Comparison of ENCODE assay signal across 17 cellular contexts in the genomic region with DNA sequence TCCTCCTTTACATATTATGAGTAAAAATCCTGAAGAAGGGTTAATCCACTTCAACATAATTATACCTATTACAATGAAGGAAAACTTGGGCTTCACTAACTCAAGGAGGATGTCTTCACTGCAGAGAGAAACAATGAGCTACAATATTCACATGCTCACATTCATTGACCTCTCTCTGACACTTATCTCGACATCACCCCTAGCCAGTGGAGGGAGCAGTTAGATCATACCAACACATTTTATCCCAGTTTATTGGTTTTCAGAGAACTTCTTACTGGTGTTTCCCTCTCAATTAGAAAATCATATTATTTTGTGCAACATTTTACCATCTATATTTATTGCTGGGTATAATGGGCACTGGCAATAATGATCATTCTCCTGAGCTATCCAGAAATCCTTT.
DNase-seq lines count a peak whose midpoint lies in the region; ATAC-seq, FAIRE-seq and TF ChIP-seq lines count a peak whose summit lies in the region.
"Had no signal": no experiment of that assay in that cellular context is flagged by ENCODE, and none has a peak within 500 bp of the region (broad histone marks: within the 10 kb centered on the region; RNA-seq: fewer than 3 reads in every experiment).

No MANE protein-coding gene starts in this region.

- H3K4me2 ChIP-seq in neural progenitor cell = no peak overlapping the region

- peak; percentile 41; the same call in 1 of the 2 replicates for ATAC-seq in WTC11
- ATAC-seq: activated CD8-positive, alpha-beta T cell treated with anti-CD3 and anti-CD28 coated beads, Interleukin-2, amount 10 ng/mL, durations not matched to agents 7 days and 5 days had no signal

- H3K4me3 ChIP-seq in neural progenitor cell (no peak overlapping the region), WERI-Rb-1 (ENCODE audit: low read depth, low read length) (no peak overlapping the region)
- H3K4me3 ChIP-seq in CD8-positive, alpha-beta memory T cell (ENCODE audit: low read length) = no peak overlapping the region
- H3K4me3 ChIP-seq: adrenal gland had no signal

- H3K4me1 Mint-ChIP-seq in HFFc6 (ENCODE audit: low read depth) (no peaks in the 10 kb centered on the region), WTC11 (no peaks in the 10 kb centered on the region), neural progenitor cell (no peaks in the 10 kb centered on the region)
- no peaks in the 10 kb centered on the region for H3K4me1 Mint-ChIP-seq in CD8-positive, alpha-beta memory T cell
- H3K4me1 Mint-ChIP-seq: memory B cell, nephron had no signal

- POLR2A ChIA-PET in WTC11 (lab: Charles Lee) = no interaction called here
- POLR2A ChIA-PET in CD8-positive, alpha-beta memory T cell (lab: Charles Lee) = no interaction called here

- H3K4me1 ChIP-seq in neural progenitor cell = no peaks in the 10 kb centered on the region
- no peaks in the 10 kb centered on the region for H3K4me1 ChIP-seq in CD8-positive, alpha-beta memory T cell (ENCODE audit: insufficient read depth, low read length)
- H3K4me1 ChIP-seq: adrenal gland, Caco-2 had no signal

- no peak overlapping the region for H3K27ac Mint-ChIP-seq in HFFc6
- H3K27ac Mint-ChIP-seq in WTC11 = no peak overlapping the region
- H3K27ac Mint-ChIP-seq in neural progenitor cell = no peak overlapping the region
- no peak overlapping the region for H3K27ac Mint-ChIP-seq in CD8-positive, alpha-beta memory T cell
- H3K27ac Mint-ChIP-seq: activated CD8-positive, alpha-beta T cell treated with anti-CD3 and anti-CD28 coated beads, Interleukin-2, amount 10 ng/mL, durations not matched to agents 7 days and 5 days; activated T-helper 2 cell treated with anti-CD3 and anti-CD28 coated beads, Interferon-gamma antibody, Interleukin-2, Interleukin-4, amounts not matched to agents 10 μg/mL and 5 μg/mL and 100 μg/mL, durations not matched to agents 14 hours and 24 hours and 36 hours; memory B cell; nephron had no signal

- no peak overlapping the region for H3K9ac ChIP-seq in neural progenitor cell

- H3K36me3 ChIP-seq in neural progenitor cell = no peaks in the 10 kb centered on the region
- no peaks in the 10 kb centered on the region for H3K36me3 ChIP-seq in CD8-positive, alpha-beta memory T cell (ENCODE audit: insufficient read depth, low read length)
- no peaks in the 10 kb centered on the region for H3K36me3 ChIP-seq in WERI-Rb-1
- H3K36me3 ChIP-seq: adrenal gland had no signal

- H3K27me3 ChIP-seq in neural progenitor cell = no peaks in the 10 kb centered on the region
- H3K27me3 ChIP-seq in CD8-positive, alpha-beta memory T cell (ENCODE audit: insufficient read depth, low read length, poor library complexity, severe bottlenecking) = no peaks in the 10 kb centered on the region
- H3K27me3 ChIP-seq in WERI-Rb-1 (ENCODE audit: insufficient read depth, low read depth, severe bottlenecking) = no peaks in the 10 kb centered on the region
- H3K27me3 ChIP-seq: adrenal gland had no signal

- H3K27me3 Mint-ChIP-seq in HFFc6 (ENCODE audit: insufficient read depth) (no peaks in the 10 kb centered on the region), WTC11 (ENCODE audit: low read depth) (no peaks in the 10 kb centered on the region), neural progenitor cell (ENCODE audit: insufficient read depth, low read depth) (no peaks in the 10 kb centered on the region)
- no peaks in the 10 kb centered on the region for H3K27me3 Mint-ChIP-seq in CD8-positive, alpha-beta memory T cell
- H3K27me3 Mint-ChIP-seq: memory B cell had no signal

- DNase-seq in D721Med (ENCODE audit: insufficient read length, low spot score) = no peak
- DNase-seq in HFFc6 = no peak
- no peak for DNase-seq in WTC11 (ENCODE audit: low spot score)
- no peak for DNase-seq in neural progenitor cell (ENCODE audit: low spot score)
- DNase-seq in CD8-positive, alpha-beta memory T cell = no peak
- no peak for DNase-seq in WERI-Rb-1
- DNase-seq in NCI-H774 (lab: John Stamatoyannopoulos, UW) = no peak
- DNase-seq: activated CD8-positive, alpha-beta T cell treated with anti-CD3 and anti-CD28 coated beads, Interleukin-2, amount 10 ng/mL, durations not matched to agents 7 days and 5 days; adrenal gland; NCI-H187; NCI-H510A; substantia nigra had no signal

- no peaks in the 10 kb centered on the region for H3K36me3 Mint-ChIP-seq in HFFc6 (ENCODE audit: low read depth)
- H3K36me3 Mint-ChIP-seq in WTC11 = no peaks in the 10 kb centered on the region; the same call in none of the 2 replicates
- H3K36me3 Mint-ChIP-seq in neural progenitor cell = no peaks in the 10 kb centered on the region
- H3K36me3 Mint-ChIP-seq in CD8-positive, alpha-beta memory T cell = no peaks in the 10 kb centered on the region
- H3K36me3 Mint-ChIP-seq: memory B cell had no signal

- CTCF ChIA-PET in WTC11 (lab: Charles Lee) = no interaction called here
- CTCF ChIA-PET in CD8-positive, alpha-beta memory T cell (lab: Charles Lee) = no interaction called here

- TF ChIP-seq CTCF in D721Med (IDR thresholded peaks at IDR 0.05; ENCODE audit: insufficient read depth, missing control alignments) (peak; percentile 6), HFFc6 (IDR thresholded peaks at IDR 0.05) (peak; percentile 48), WTC11 (IDR thresholded peaks at IDR 0.05) (no peak), neural progenitor cell (IDR thresholded peaks at IDR 0.05) (peak; percentile 9), WERI-Rb-1 (IDR thresholded peaks at IDR 0.05; ENCODE audit: low read depth, low read length) (no peak)

- FAIRE-seq in D721Med (lab: Jason Lieb, UNC) = no peak

- no peaks in the 10 kb centered on the region for H4K20me1 ChIP-seq in neural progenitor cell (ENCODE audit: low read depth)

- H3K9me3 Mint-ChIP-seq in HFFc6 (no peaks in the 10 kb centered on the region), WTC11 (peaks cover 10% of the 10 kb centered on the region), neural progenitor cell (no peaks in the 10 kb centered on the region)
- peaks cover 6 to 42% (median 9%) of the 10 kb centered on the region in 5 donors for H3K9me3 Mint-ChIP-seq in CD8-positive, alpha-beta memory T cell
- H3K9me3 Mint-ChIP-seq: memory B cell had no signal

- H3K4me3 Mint-ChIP-seq in HFFc6 (no peak overlapping the region), WTC11 (no peak overlapping the region), neural progenitor cell (no peak overlapping the region)
- H3K4me3 Mint-ChIP-seq in CD8-positive, alpha-beta memory T cell = no peak overlapping the region
- H3K4me3 Mint-ChIP-seq: activated CD8-positive, alpha-beta T cell treated with anti-CD3 and anti-CD28 coated beads, Interleukin-2, amount 10 ng/mL, durations not matched to agents 7 days and 5 days; memory B cell; nephron had no signal

- H3K27ac ChIP-seq in neural progenitor cell (no peak overlapping the region), WERI-Rb-1 (no peak overlapping the region)
- H3K27ac ChIP-seq in CD8-positive, alpha-beta memory T cell (ENCODE audit: low read depth, low read length) = no peak overlapping the region
- H3K27ac ChIP-seq: adrenal gland, VCaP had no signal

- H3K9me3 ChIP-seq in neural progenitor cell (ENCODE audit: low read depth) (no peaks in the 10 kb centered on the region), WERI-Rb-1 (ENCODE audit: severe bottlenecking) (no peaks in the 10 kb centered on the region)
- H3K9me3 ChIP-seq in CD8-positive, alpha-beta memory T cell (ENCODE audit: low read length) = no peaks in the 10 kb centered on the region
- H3K9me3 ChIP-seq: adrenal gland, Caco-2 had no signal

- H2AFZ ChIP-seq in neural progenitor cell (replicated peaks) = no peak overlapping the region

- no peaks in the 10 kb centered on the region for H3K79me2 ChIP-seq in neural progenitor cell (ENCODE audit: low read depth)

- H3F3A ChIP-seq in neural progenitor cell (ENCODE audit: low read depth) = no peaks in the 10 kb centered on the region

TF ChIP-seq in WTC11, 78 proteins besides CTCF, POLR2A, EP300 and RAD21 (continues in another document):
- TF ChIP-seq NFE2L1 (CRISPR knock-in tag; IDR thresholded peaks at IDR 0.05) = no peak
- TF ChIP-seq, protein P1, sequence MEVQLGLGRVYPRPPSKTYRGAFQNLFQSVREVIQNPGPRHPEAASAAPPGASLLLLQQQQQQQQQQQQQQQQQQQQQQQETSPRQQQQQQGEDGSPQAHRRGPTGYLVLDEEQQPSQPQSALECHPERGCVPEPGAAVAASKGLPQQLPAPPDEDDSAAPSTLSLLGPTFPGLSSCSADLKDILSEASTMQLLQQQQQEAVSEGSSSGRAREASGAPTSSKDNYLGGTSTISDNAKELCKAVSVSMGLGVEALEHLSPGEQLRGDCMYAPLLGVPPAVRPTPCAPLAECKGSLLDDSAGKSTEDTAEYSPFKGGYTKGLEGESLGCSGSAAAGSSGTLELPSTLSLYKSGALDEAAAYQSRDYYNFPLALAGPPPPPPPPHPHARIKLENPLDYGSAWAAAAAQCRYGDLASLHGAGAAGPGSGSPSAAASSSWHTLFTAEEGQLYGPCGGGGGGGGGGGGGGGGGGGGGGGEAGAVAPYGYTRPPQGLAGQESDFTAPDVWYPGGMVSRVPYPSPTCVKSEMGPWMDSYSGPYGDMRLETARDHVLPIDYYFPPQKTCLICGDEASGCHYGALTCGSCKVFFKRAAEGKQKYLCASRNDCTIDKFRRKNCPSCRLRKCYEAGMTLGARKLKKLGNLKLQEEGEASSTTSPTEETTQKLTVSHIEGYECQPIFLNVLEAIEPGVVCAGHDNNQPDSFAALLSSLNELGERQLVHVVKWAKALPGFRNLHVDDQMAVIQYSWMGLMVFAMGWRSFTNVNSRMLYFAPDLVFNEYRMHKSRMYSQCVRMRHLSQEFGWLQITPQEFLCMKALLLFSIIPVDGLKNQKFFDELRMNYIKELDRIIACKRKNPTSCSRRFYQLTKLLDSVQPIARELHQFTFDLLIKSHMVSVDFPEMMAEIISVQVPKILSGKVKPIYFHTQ (CRISPR knock-in tag; IDR thresholded peaks at IDR 0.05) = no peak
- TF ChIP-seq, protein P2, sequence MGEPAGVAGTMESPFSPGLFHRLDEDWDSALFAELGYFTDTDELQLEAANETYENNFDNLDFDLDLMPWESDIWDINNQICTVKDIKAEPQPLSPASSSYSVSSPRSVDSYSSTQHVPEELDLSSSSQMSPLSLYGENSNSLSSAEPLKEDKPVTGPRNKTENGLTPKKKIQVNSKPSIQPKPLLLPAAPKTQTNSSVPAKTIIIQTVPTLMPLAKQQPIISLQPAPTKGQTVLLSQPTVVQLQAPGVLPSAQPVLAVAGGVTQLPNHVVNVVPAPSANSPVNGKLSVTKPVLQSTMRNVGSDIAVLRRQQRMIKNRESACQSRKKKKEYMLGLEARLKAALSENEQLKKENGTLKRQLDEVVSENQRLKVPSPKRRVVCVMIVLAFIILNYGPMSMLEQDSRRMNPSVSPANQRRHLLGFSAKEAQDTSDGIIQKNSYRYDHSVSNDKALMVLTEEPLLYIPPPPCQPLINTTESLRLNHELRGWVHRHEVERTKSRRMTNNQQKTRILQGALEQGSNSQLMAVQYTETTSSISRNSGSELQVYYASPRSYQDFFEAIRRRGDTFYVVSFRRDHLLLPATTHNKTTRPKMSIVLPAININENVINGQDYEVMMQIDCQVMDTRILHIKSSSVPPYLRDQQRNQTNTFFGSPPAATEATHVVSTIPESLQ (CRISPR knock-in tag; IDR thresholded peaks at IDR 0.05) = no peak
- TF ChIP-seq, protein P3, sequence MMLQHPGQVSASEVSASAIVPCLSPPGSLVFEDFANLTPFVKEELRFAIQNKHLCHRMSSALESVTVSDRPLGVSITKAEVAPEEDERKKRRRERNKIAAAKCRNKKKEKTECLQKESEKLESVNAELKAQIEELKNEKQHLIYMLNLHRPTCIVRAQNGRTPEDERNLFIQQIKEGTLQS (CRISPR knock-in tag; conservative IDR thresholded peaks at IDR 0.05) = no peak

Comparison
In these comparisons a context has a peak if more than half of its experiments do, and no peak if none do; other contexts are left out.
1. CTCF ChIP-seq: peak in D721Med (single experiment), HFFc6 (single experiment) and neural progenitor cell (single experiment); none in WTC11 (single experiment) and WERI-Rb-1 (single experiment).